Comparison of ENCODE assay signal across 22 cellular contexts in the genomic region with DNA sequence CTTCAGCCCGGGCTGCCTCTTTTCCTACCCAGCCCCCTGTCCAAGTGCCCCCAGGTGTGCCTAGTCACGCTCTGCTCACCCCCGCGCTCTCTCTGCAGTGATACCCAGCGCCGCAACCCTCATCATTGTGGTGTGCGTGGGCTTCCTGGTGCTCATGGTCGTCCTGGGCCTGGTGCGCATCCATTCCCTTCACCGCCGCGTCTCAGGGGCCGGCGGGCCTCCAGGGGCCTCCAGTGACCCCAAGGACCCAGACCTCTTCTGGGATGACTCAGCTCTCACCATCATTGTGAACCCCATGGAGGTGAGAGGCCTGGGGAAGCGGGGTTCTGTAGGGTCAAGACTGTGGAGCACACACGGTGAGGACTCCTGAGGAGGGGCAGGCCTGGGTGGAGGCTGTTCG. TPM values are rescaled to one million over a fixed set of nuclear protein-coding genes. Genes with fewer than 3 reads are reported as not detected.
"Had no signal": no experiment of that assay in that cellular context is flagged by ENCODE, and none has a peak within 500 bp of the region (broad histone marks: within the 10 kb centered on the region; RNA-seq: fewer than 3 reads in every experiment).

No MANE protein-coding gene starts in this region.

- H3K4me3 ChIP-seq: esophagus squamous epithelium, gastroesophageal sphincter, psoas muscle, right lobe of liver, spleen had no signal

- ATAC-seq: effector memory CD8-positive, alpha-beta T cell; gastroesophageal sphincter; left colon; psoas muscle; right lobe of liver; stimulated activated naive B cell treated with anti-CD40 and anti-IgM and Interleukin-4, amounts not matched to agents 10 μg/mL and 1 μg/mL and 100 μg/mL, for 72 hours had no signal

- H3K27me3 ChIP-seq: gastroesophageal sphincter, right lobe of liver had no signal

- DNase-seq: effector memory CD8-positive, alpha-beta T cell; esophagus squamous epithelium; foreskin fibroblast; glutamatergic neuron; immature natural killer cell; left colon; mesendoderm; naive B cell; occipital lobe; psoas muscle; retina; right lobe of liver; stimulated activated CD4-positive, alpha-beta T cell treated with anti-CD3 and anti-CD28 coated beads, Interleukin-15, amount 100 ng/mL, for 24 hours; stimulated activated CD4-positive, alpha-beta T cell treated with anti-CD3 and anti-CD28 coated beads, Interleukin-1b, Interleukin-23, amount 100 ng/mL, for 48 hours; stimulated activated CD4-positive, alpha-beta T cell treated with anti-CD3 and anti-CD28 coated beads, Interleukin-4, amount 100 ng/mL, for 24 hours; stimulated activated naive B cell treated with anti-CD40 and anti-IgM and Interleukin-4, amounts not matched to agents 10 μg/mL and 1 μg/mL and 100 μg/mL, for 72 hours; trophoblast cell had no signal

RNA-seq across cellular contexts. Expression of gene RBP5, which starts 28.7 kb away (rescaled TPM):
- total RNA-seq: epithelial cell of proximal tubule, lung microvascular endothelial cell, occipital lobe, skeletal muscle tissue had no signal
